In the genomic region with DNA sequence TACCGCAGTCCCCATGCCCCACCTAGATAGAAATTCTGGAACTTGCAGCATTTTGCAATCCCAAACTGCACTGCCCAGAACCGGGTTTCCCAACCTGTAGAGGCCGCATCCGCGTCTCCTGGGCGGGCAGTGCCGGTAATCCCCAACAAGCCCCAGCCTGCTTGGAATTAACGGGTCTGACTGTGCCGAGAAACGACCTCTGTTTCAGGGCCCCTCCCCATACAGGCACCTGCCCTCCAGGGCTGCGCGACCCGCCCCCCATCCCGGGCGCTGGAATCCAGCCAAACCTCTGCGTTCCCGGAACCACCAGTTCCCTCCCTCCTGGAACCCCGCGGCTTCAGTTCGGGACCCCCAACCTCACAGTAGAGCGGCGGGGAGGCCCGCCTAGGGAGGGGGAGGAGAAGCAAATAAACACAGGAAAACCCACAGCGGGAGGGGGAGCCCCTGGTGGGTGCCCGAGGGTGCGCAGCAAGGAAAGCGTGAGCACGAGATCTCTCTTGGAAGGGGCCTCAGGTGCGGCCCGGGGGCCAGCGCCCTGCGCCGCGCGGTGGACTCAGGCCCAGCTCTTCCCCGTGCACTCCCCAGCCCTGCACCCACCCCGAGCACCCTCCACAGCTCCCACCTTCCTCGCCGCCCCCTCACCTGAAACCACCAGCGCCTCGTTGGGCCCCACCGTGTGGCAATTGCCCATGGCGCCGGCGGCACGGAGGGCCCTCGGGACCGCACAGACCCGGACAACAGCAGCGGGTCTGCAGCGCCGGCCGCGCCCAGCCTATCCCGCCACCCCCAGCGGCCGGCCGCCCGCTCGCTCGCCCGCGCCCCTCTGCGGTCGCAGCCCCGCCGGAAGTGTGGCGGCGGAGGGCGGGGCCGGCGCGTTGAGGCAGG, we compare ENCODE assay signal across 1 cellular context.
A peak's percentile ranks its signal among the peaks of the same experiment; 100 is the strongest.
TF ChIP-seq lines count a peak whose summit lies in the region.

Gene FLOT2 (minus strand): TSS at position 850 of the 885 bp plus-strand sequence. CDS start 159 bp downstream, at position 691.

TF ChIP-seq in K562, 482 proteins besides CTCF, POLR2A, EP300 and RAD21 (continued from another document and continues in another):
- TF ChIP-seq ZFP91 (CRISPR knock-in tag; IDR thresholded peaks at IDR 0.05) (no peak), TRIM28 (IDR thresholded peaks at IDR 0.05) (no peak), DMBX1 (CRISPR knock-in tag; IDR thresholded peaks at IDR 0.05; ENCODE audit: borderline replicate concordance) (no peak), ZKSCAN1 (IDR thresholded peaks at IDR 0.05; ENCODE audit: low read depth, low read length) (peak; percentile 21; the same call in 1 of the 2 replicates), ZBTB17 (CRISPR knock-in tag; IDR thresholded peaks at IDR 0.05) (peak; percentile 81), PHF20 (IDR thresholded peaks at IDR 0.05; ENCODE audit: partially characterized antibody) (peak; percentile 42), SNRNP70 (optimal IDR thresholded peaks at IDR 0.05; ENCODE audit: low read depth, low read length) (no peak), ZNF217 (CRISPR knock-in tag; IDR thresholded peaks at IDR 0.05) (no peak), UBTF (IDR thresholded peaks at IDR 0.05; ENCODE audit: borderline replicate concordance in 1 of 2, low read depth in 2 of 2, low read length in 2 of 2) (peak; percentile 28 to 77; a peak in 2 of 4 replicates), ZNF707 (CRISPR knock-in tag; conservative IDR thresholded peaks at IDR 0.05) (no peak), PHB (CRISPR knock-in tag; IDR thresholded peaks at IDR 0.05) (peak; percentile 91; the same call in 1 of the 2 replicates), CCNT2 (IDR thresholded peaks at IDR 0.05; ENCODE audit: borderline replicate concordance, extremely low read depth, insufficient read length, low read depth, low read length) (peak; percentile 97), USF2 (CRISPR knock-in tag; IDR thresholded peaks at IDR 0.05) (0 out of 2 replicates have a peak, but pooled peaks have one; percentile 24), TEAD4 (IDR thresholded peaks at IDR 0.05; ENCODE audit: low read length) (0 out of 2 replicates have a peak, but pooled peaks have one; percentile 18), TEAD4 (CRISPR knock-in tag; IDR thresholded peaks at IDR 0.05; ENCODE audit: borderline replicate concordance) (no peak), ZFPM2 (CRISPR knock-in tag; IDR thresholded peaks at IDR 0.05) (0 out of 2 replicates have a peak, but pooled peaks have one; percentile 72), NR2C1 (IDR thresholded peaks at IDR 0.05) (no peak), NR2C1 (tag; IDR thresholded peaks at IDR 0.05) (no peak), MNT (conservative IDR thresholded peaks at IDR 0.05) (peak; percentile 57 to 76), PCBP2 (IDR thresholded peaks at IDR 0.05; ENCODE audit: low read depth, low read length, poor library complexity, severe bottlenecking) (no peak), FOXP1 (CRISPR knock-in tag; IDR thresholded peaks at IDR 0.05) (no peak; the same call in 1 of the 2 replicates), ZNF197 (CRISPR knock-in tag; IDR thresholded peaks at IDR 0.05; ENCODE audit: low read depth) (0 out of 2 replicates have a peak, but pooled peaks have one; percentile 59)
- TF ChIP-seq, protein P1, sequence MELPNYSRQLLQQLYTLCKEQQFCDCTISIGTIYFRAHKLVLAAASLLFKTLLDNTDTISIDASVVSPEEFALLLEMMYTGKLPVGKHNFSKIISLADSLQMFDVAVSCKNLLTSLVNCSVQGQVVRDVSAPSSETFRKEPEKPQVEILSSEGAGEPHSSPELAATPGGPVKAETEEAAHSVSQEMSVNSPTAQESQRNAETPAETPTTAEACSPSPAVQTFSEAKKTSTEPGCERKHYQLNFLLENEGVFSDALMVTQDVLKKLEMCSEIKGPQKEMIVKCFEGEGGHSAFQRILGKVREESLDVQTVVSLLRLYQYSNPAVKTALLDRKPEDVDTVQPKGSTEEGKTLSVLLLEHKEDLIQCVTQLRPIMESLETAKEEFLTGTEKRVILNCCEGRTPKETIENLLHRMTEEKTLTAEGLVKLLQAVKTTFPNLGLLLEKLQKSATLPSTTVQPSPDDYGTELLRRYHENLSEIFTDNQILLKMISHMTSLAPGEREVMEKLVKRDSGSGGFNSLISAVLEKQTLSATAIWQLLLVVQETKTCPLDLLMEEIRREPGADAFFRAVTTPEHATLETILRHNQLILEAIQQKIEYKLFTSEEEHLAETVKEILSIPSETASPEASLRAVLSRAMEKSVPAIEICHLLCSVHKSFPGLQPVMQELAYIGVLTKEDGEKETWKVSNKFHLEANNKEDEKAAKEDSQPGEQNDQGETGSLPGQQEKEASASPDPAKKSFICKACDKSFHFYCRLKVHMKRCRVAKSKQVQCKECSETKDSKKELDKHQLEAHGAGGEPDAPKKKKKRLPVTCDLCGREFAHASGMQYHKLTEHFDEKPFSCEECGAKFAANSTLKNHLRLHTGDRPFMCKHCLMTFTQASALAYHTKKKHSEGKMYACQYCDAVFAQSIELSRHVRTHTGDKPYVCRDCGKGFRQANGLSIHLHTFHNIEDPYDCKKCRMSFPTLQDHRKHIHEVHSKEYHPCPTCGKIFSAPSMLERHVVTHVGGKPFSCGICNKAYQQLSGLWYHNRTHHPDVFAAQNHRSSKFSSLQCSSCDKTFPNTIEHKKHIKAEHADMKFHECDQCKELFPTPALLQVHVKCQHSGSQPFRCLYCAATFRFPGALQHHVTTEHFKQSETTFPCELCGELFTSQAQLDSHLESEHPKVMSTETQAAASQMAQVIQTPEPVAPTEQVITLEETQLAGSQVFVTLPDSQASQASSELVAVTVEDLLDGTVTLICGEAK (IDR thresholded peaks at IDR 0.05) = peak; percentile 12; the same call in 1 of the 2 replicates
- TF ChIP-seq, protein P1 (CRISPR knock-in tag; IDR thresholded peaks at IDR 0.05) = no peak
- TF ChIP-seq, protein P2, sequence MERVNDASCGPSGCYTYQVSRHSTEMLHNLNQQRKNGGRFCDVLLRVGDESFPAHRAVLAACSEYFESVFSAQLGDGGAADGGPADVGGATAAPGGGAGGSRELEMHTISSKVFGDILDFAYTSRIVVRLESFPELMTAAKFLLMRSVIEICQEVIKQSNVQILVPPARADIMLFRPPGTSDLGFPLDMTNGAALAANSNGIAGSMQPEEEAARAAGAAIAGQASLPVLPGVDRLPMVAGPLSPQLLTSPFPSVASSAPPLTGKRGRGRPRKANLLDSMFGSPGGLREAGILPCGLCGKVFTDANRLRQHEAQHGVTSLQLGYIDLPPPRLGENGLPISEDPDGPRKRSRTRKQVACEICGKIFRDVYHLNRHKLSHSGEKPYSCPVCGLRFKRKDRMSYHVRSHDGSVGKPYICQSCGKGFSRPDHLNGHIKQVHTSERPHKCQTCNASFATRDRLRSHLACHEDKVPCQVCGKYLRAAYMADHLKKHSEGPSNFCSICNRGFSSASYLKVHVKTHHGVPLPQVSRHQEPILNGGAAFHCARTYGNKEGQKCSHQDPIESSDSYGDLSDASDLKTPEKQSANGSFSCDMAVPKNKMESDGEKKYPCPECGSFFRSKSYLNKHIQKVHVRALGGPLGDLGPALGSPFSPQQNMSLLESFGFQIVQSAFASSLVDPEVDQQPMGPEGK (CRISPR knock-in tag; IDR thresholded peaks at IDR 0.05; ENCODE audit: borderline replicate concordance) = 0 out of 2 replicates have a peak, but pooled peaks have one; percentile 86
- TF ChIP-seq, protein P3, sequence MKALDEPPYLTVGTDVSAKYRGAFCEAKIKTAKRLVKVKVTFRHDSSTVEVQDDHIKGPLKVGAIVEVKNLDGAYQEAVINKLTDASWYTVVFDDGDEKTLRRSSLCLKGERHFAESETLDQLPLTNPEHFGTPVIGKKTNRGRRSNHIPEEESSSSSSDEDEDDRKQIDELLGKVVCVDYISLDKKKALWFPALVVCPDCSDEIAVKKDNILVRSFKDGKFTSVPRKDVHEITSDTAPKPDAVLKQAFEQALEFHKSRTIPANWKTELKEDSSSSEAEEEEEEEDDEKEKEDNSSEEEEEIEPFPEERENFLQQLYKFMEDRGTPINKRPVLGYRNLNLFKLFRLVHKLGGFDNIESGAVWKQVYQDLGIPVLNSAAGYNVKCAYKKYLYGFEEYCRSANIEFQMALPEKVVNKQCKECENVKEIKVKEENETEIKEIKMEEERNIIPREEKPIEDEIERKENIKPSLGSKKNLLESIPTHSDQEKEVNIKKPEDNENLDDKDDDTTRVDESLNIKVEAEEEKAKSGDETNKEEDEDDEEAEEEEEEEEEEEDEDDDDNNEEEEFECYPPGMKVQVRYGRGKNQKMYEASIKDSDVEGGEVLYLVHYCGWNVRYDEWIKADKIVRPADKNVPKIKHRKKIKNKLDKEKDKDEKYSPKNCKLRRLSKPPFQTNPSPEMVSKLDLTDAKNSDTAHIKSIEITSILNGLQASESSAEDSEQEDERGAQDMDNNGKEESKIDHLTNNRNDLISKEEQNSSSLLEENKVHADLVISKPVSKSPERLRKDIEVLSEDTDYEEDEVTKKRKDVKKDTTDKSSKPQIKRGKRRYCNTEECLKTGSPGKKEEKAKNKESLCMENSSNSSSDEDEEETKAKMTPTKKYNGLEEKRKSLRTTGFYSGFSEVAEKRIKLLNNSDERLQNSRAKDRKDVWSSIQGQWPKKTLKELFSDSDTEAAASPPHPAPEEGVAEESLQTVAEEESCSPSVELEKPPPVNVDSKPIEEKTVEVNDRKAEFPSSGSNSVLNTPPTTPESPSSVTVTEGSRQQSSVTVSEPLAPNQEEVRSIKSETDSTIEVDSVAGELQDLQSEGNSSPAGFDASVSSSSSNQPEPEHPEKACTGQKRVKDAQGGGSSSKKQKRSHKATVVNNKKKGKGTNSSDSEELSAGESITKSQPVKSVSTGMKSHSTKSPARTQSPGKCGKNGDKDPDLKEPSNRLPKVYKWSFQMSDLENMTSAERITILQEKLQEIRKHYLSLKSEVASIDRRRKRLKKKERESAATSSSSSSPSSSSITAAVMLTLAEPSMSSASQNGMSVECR (CRISPR knock-in tag; IDR thresholded peaks at IDR 0.05) = no peak; the same call in 1 of the 2 replicates
